19 cellular contexts compared by ENCODE assay signal in genomic region chr18:49546719-49547273, GRCh38. TPM values are rescaled to one million over a fixed set of nuclear protein-coding genes. Genes with fewer than 3 reads are reported as not detected.
DNase-seq lines count a peak whose midpoint lies in the region; ATAC-seq, FAIRE-seq and TF ChIP-seq lines count a peak whose summit lies in the region.
"Had no signal": no experiment of that assay in that cellular context is flagged by ENCODE, and none has a peak within 500 bp of the region (broad histone marks: within the 10 kb centered on the region; RNA-seq: fewer than 3 reads in every experiment).

No MANE protein-coding gene starts in this region.

- no peak overlapping the region for H2BK20ac ChIP-seq in H1 (ENCODE audit: low read length)

- DNase-seq in ELF-1 (ENCODE audit: low read depth, low spot score) = peak; percentile 11
- DNase-seq in H1 (ENCODE audit: low read depth in 1 of 2, low spot score in 2 of 2) = no peak
- DNase-seq in trophoblast cell = no peak
- no peak for DNase-seq in progenitor cell of endocrine pancreas (ENCODE audit: low spot score, unreplicated experiment)
- DNase-seq in NCI-H1694 (lab: John Stamatoyannopoulos, UW) = no peak
- DNase-seq: CD4-positive, CD25-positive, alpha-beta regulatory T cell; DMS79; HCEC 1CT; IMR-90; NCI-H1048; NCI-H1417 treated with DMSO at 0.1 percent for 48 hours; NCI-H1930; NCI-H69; SIG-M5; T-cell had no signal

- no peak overlapping the region for H2BK120ac ChIP-seq in H1 (replicated peaks; ENCODE audit: low read depth, low read length)
- H2BK120ac ChIP-seq in trophoblast cell (ENCODE audit: insufficient read depth, low read length, poor library complexity) = no peak overlapping the region

- no peak overlapping the region for H2BK15ac ChIP-seq in H1 (ENCODE audit: low read length)

- H3K4me2 ChIP-seq in H1 (ENCODE audit: insufficient read depth in 1 of 2, low read depth in 2 of 2, low read length in 2 of 2) (no peak overlapping the region; a peak in 2 of 4 replicates), trophoblast cell (ENCODE audit: low read length) (no peak overlapping the region)

- H2AFZ ChIP-seq in H1 (ENCODE audit: low read length) = 0 out of 2 replicates have a peak overlapping the region, but pooled peaks have one; percentile 49
- no peak overlapping the region for H2AFZ ChIP-seq in trophoblast cell (ENCODE audit: insufficient read depth, low read length, poor library complexity)

- H3K9ac ChIP-seq in H1 (replicated peaks in 1 of 4; ENCODE audit: extremely low read depth in 1 of 4, low read depth in 3 of 4, low read length in 3 of 4) (no peak overlapping the region), trophoblast cell (ENCODE audit: low read length) (no peak overlapping the region)

- H4K12ac ChIP-seq in trophoblast cell (ENCODE audit: low read depth, low read length) = no peak overlapping the region

- no peak overlapping the region for H4K8ac ChIP-seq in H1 (ENCODE audit: extremely low read depth, insufficient read depth, low read length)
- H4K8ac ChIP-seq in trophoblast cell (ENCODE audit: low read depth, low read length) = no peak overlapping the region

- H3K4me3 Mint-ChIP-seq in progenitor cell of endocrine pancreas (ENCODE audit: low read depth) = no peak overlapping the region
- H3K4me3 Mint-ChIP-seq: CD4-positive, CD25-positive, alpha-beta regulatory T cell; T-cell had no signal

- H3K4me3 ChIP-seq in HEK293 (ENCODE audit: low read depth, low read length) (no peak overlapping the region), H1 (ENCODE audit: extremely low read depth in 1 of 4, insufficient read depth in 2 of 4, low read depth in 3 of 4, low read length in 4 of 4) (no peak overlapping the region), trophoblast cell (ENCODE audit: low read depth, low read length) (no peak overlapping the region)
- H3K4me3 ChIP-seq: GM12878 had no signal

- H3K14ac ChIP-seq in H1 (ENCODE audit: insufficient read length) (no peak overlapping the region), trophoblast cell (ENCODE audit: low read length) (no peak overlapping the region)

- H3K27me3 ChIP-seq in H1 (replicated peaks in 1 of 4; ENCODE audit: control insufficient read depth in 3 of 4, extremely low read depth in 1 of 4, insufficient read depth in 3 of 4, low read length in 3 of 4) (no peaks in the 10 kb centered on the region), trophoblast cell (ENCODE audit: insufficient read depth, low read length) (no peaks in the 10 kb centered on the region)

- H3K56ac ChIP-seq in H1 (replicated peaks; ENCODE audit: insufficient read length, low read depth, low read length) = no peak overlapping the region

- H3K79me2 ChIP-seq in H1 (ENCODE audit: control insufficient read depth in 1 of 2, insufficient read depth in 2 of 2, low read length in 2 of 2) (no peaks in the 10 kb centered on the region), trophoblast cell (ENCODE audit: control insufficient read depth, insufficient read depth, low read length, poor library complexity) (no peaks in the 10 kb centered on the region)

- H3K4me1 ChIP-seq in HEK293 (ENCODE audit: control insufficient read depth, insufficient read depth, low read length) (peaks cover 5% of the 10 kb centered on the region; the same call in 1 of the 2 replicates), H1 (replicated peaks in 1 of 4; ENCODE audit: control insufficient read depth in 3 of 4, insufficient read depth in 4 of 4, low read length in 3 of 4) (no peaks in the 10 kb centered on the region), trophoblast cell (ENCODE audit: control insufficient read depth in 1 of 2, insufficient read depth in 2 of 2, low read length in 2 of 2) (peaks cover 0 to 9% of the 10 kb centered on the region in 2 experiments)

- no peaks in the 10 kb centered on the region for H3K9me3 Mint-ChIP-seq in progenitor cell of endocrine pancreas (ENCODE audit: low read depth)
- H3K9me3 Mint-ChIP-seq: CD4-positive, CD25-positive, alpha-beta regulatory T cell; T-cell had no signal

- H3K79me1 ChIP-seq in H1 (ENCODE audit: low read depth, low read length) = no peaks in the 10 kb centered on the region
- peaks cover 2% of the 10 kb centered on the region for H3K79me1 ChIP-seq in trophoblast cell (ENCODE audit: low read length)

- no peak for TF ChIP-seq POLR2A in H1 (IDR thresholded peaks at IDR 0.05; ENCODE audit: control extremely low read depth in 1 of 2, low read depth in 2 of 2, low read length in 2 of 2)

- H3K4me1 Mint-ChIP-seq in progenitor cell of endocrine pancreas (ENCODE audit: low read depth) = peaks cover 1% of the 10 kb centered on the region
- H3K4me1 Mint-ChIP-seq: CD4-positive, CD25-positive, alpha-beta regulatory T cell; T-cell had no signal

- no peaks in the 10 kb centered on the region for H3K27me3 Mint-ChIP-seq in progenitor cell of endocrine pancreas

- H4K91ac ChIP-seq in H1 (replicated peaks; ENCODE audit: insufficient read length, low read length) = no peak overlapping the region
- no peak overlapping the region for H4K91ac ChIP-seq in trophoblast cell (ENCODE audit: low read depth, low read length)

- FAIRE-seq in H1 (lab: Jason Lieb, UNC) = no peak
- FAIRE-seq: GM12878 had no signal

- H3K18ac ChIP-seq in H1 (ENCODE audit: extremely low read depth, low read length) (no peak overlapping the region), trophoblast cell (ENCODE audit: low read length) (no peak overlapping the region)

- POLR2A ChIA-PET in HEK293 (lab: Yijun Ruan, JAX) (no interaction called here), H1 (lab: Charles Lee; ENCODE audit: partially characterized antibody) (interaction anchor here (1.4 kb wide), 1 partner anchor 13 kb away, joined by 4 read pairs; no protein-coding TSS in a partner anchor)

- H3K23me2 ChIP-seq in H1 (ENCODE audit: low read depth, low read length) = no peaks in the 10 kb centered on the region; the same call in 1 of the 2 replicates

- H2BK5ac ChIP-seq in H1 (ENCODE audit: low read depth, low read length) (no peak overlapping the region), trophoblast cell (ENCODE audit: low read depth, low read length, poor library complexity) (no peak overlapping the region)

- TF ChIP-seq CTCF in HEK293 (tag by site-specific recombination; IDR thresholded peaks at IDR 0.05) (no peak), H1 (IDR thresholded peaks at IDR 0.05; ENCODE audit: control extremely low read depth in 1 of 3, insufficient read depth in 1 of 3, low read depth in 1 of 3, low read length in 3 of 3) (no peak), progenitor cell of endocrine pancreas (IDR thresholded peaks at IDR 0.05; ENCODE audit: unreplicated experiment) (no peak)

- CTCF ChIA-PET in HEK293 (lab: Yijun Ruan, JAX) (interaction anchor here (0.9 kb wide), 1 partner anchor 234 kb away, joined by 3 read pairs; no protein-coding TSS in a partner anchor), H1 (lab: Charles Lee; ENCODE audit: partially characterized antibody) (no interaction called here)

- ATAC-seq in HG02840 (IDR thresholded peaks at IDR 0.05; ENCODE audit: low FRiP score, unreplicated experiment) = no peak
- ATAC-seq: GM12878, SK-N-SH treated with all-trans-retinoic acid at 6 μM for 48 hours, T-cell had no signal

- no peak overlapping the region for H2AK5ac ChIP-seq in H1 (ENCODE audit: low read depth, low read length)
- H2AK5ac ChIP-seq in trophoblast cell (ENCODE audit: low read length) = no peak overlapping the region

- 75% methylated on average over 5 of the region's 5 CpGs; no CpG with 5 or more reads in 1 of the 2 experiments for WGBS in H1 (ENCODE audit: extremely low coverage in 1 of 2, insufficient coverage in 1 of 2, insufficient read length in 1 of 2, insufficient replicate concordance in 2 of 2, low coverage in 1 of 2, low lambda C conversion rate in 2 of 2, missing lambda C conversion rate in 1 of 2), 2 experiments
- whole genome bisulfite sequencing in trophoblast cell (ENCODE audit: extremely low coverage, insufficient coverage, insufficient read length) = no CpG with 5 or more reads among the region's 5 CpGs

- no peaks in the 10 kb centered on the region for H3K9me3 ChIP-seq in HEK293 (ENCODE audit: control insufficient read depth, insufficient read depth, low read depth, low read length)
- no peaks in the 10 kb centered on the region for H3K9me3 ChIP-seq in H1 (ENCODE audit: insufficient read depth in 2 of 2, low read depth in 1 of 2, low read length in 1 of 2)
- H3K9me3 ChIP-seq in trophoblast cell (ENCODE audit: insufficient read depth, low read depth, low read length) = no peaks in the 10 kb centered on the region

- TF ChIP-seq EP300 in H1 (IDR thresholded peaks at IDR 0.05; ENCODE audit: borderline replicate concordance in 1 of 2, low read depth in 2 of 2, low read length in 2 of 2) = no peak

- H2BK12ac ChIP-seq in H1 (ENCODE audit: low read depth, low read length) = no peak overlapping the region
- peak overlapping the region; percentile 72 for H2BK12ac ChIP-seq in trophoblast cell (ENCODE audit: low read length)

- H3K27ac ChIP-seq in HEK293 (ENCODE audit: extremely low read depth, low read depth, low read length) (no peak overlapping the region), H1 (ENCODE audit: low read depth, low read length) (no peak overlapping the region), trophoblast cell (ENCODE audit: low read depth, low read length) (no peak overlapping the region)

- no peak for TF ChIP-seq RAD21 in H1 (IDR thresholded peaks at IDR 0.05 in 1 of 2, conservative IDR thresholded peaks at IDR 0.05 in 1 of 2; ENCODE audit: low read depth in 2 of 2, low read length in 2 of 2)

- H3K23ac ChIP-seq in H1 (ENCODE audit: insufficient read length) (no peak overlapping the region), trophoblast cell (ENCODE audit: low read length) (no peak overlapping the region)

- no peaks in the 10 kb centered on the region for H3K36me3 ChIP-seq in HEK293 (ENCODE audit: control insufficient read depth in 2 of 2, insufficient read depth in 1 of 2, low read length in 2 of 2)
- H3K36me3 ChIP-seq in H1 (ENCODE audit: control insufficient read depth in 2 of 4, insufficient read depth in 4 of 4, low read length in 3 of 4) = no peaks in the 10 kb centered on the region
- H3K36me3 ChIP-seq in trophoblast cell (ENCODE audit: control insufficient read depth in 1 of 2, insufficient read depth in 2 of 2, low read length in 2 of 2) = no peaks in the 10 kb centered on the region

- no peak overlapping the region for H3K4ac ChIP-seq in H1 (replicated peaks; ENCODE audit: insufficient read length, low read depth, low read length)
- no peak overlapping the region for H3K4ac ChIP-seq in trophoblast cell (ENCODE audit: low read depth, low read length)

- no peak overlapping the region for H4K5ac ChIP-seq in H1 (ENCODE audit: insufficient read length, low read depth, low read length)

- no peaks in the 10 kb centered on the region for H4K20me1 ChIP-seq in H1 (replicated peaks in 1 of 2; ENCODE audit: control insufficient read depth in 1 of 2, insufficient read depth in 2 of 2, low read length in 2 of 2)

- H3K36me3 Mint-ChIP-seq in progenitor cell of endocrine pancreas (ENCODE audit: insufficient read depth) = no peaks in the 10 kb centered on the region
- H3K36me3 Mint-ChIP-seq: CD4-positive, CD25-positive, alpha-beta regulatory T cell; T-cell had no signal

- no peak overlapping the region for H3K27ac Mint-ChIP-seq in progenitor cell of endocrine pancreas
- H3K27ac Mint-ChIP-seq: CD4-positive, CD25-positive, alpha-beta regulatory T cell; T-cell had no signal

RNA-seq across cellular contexts. Expression of gene LIPG, which starts 15.1 kb away (rescaled TPM):
- total RNA-seq in H1 (2021; fragmentation: NEBNext Ultra II Directional; extraction: Animal tissue kit (Norgen Biotek cat#: 25700)) = 9.8 and 11.8 TPM in 2 replicates
- 8.3 and 9.2 TPM in 2 replicates for polyA plus RNA-seq in H1 (2011; rRNA removed)
- 9.2 TPM for polyA plus RNA-seq in H1 (2011; cell fraction: cytosol; rRNA removed)
- 12.6 TPM for polyA plus RNA-seq in H1 (2011; cell fraction: nucleus; rRNA removed)
- polyA plus RNA-seq in H1 (2012, experiment 1 of 2) = 9.5 to 11.9 TPM (median 9.9 TPM) in 4 replicates
- polyA plus RNA-seq in H1 (2012, experiment 2 of 2) = 2.6 TPM
- 11.7 TPM for polyA plus RNA-seq in H1 (2013, experiment 1 of 2)
- polyA plus RNA-seq in H1 (2013, experiment 2 of 2) = 13.4 TPM
- polyA minus RNA-seq in H1 (2011; rRNA and poly(A)+ RNA removed) = 21.1 and 36.4 TPM in 2 replicates
- polyA minus RNA-seq in H1 (2011; cell fraction: cytosol; rRNA and poly(A)+ RNA removed) = 8.1 TPM
- polyA minus RNA-seq in H1 (2011; cell fraction: nucleus; rRNA and poly(A)+ RNA removed) = 14.5 TPM
- polyA plus RNA-seq in trophoblast cell (2013) = 23.9 and 24.8 TPM in 2 replicates
- total RNA-seq in progenitor cell of endocrine pancreas = 34.1 and 34.4 TPM in 2 replicates
- total RNA-seq: CD4-positive, CD25-positive, alpha-beta regulatory T cell had no signal
- polyA plus RNA-seq: CD4-positive, CD25-positive, alpha-beta regulatory T cell had no signal

RNA-seq across cellular contexts. Expression of gene RPL17, which starts 54.5 kb away (rescaled TPM):
- total RNA-seq in H1 (2021; fragmentation: NEBNext Ultra II Directional; extraction: Animal tissue kit (Norgen Biotek cat#: 25700)) = 2,692 and 2,707 TPM in 2 replicates
- polyA plus RNA-seq in H1 (2011; rRNA removed) = 2,550 and 4,330 TPM in 2 replicates
- polyA plus RNA-seq in H1 (2011; cell fraction: cytosol; rRNA removed) = 4,763 TPM
- 1,813 TPM for polyA plus RNA-seq in H1 (2011; cell fraction: nucleus; rRNA removed)
- 3,622 to 5,232 TPM (median 4,180 TPM) in 4 replicates for polyA plus RNA-seq in H1 (2012, experiment 1 of 2)
- polyA plus RNA-seq in H1 (2012, experiment 2 of 2) = 1,892 TPM
- polyA plus RNA-seq in H1 (2013, experiment 1 of 2) = 4,430 TPM
- 4,563 TPM for polyA plus RNA-seq in H1 (2013, experiment 2 of 2)
- polyA minus RNA-seq in H1 (2011; rRNA and poly(A)+ RNA removed) = 1,374 and 2,105 TPM in 2 replicates
- 674 TPM for polyA minus RNA-seq in H1 (2011; cell fraction: cytosol; rRNA and poly(A)+ RNA removed)
- 1,076 TPM for polyA minus RNA-seq in H1 (2011; cell fraction: nucleus; rRNA and poly(A)+ RNA removed)
- 3,507 and 3,728 TPM in 2 replicates for polyA plus RNA-seq in trophoblast cell (2013)
- 1,835 and 1,920 TPM in 2 replicates for total RNA-seq in progenitor cell of endocrine pancreas

RNA-seq across cellular contexts. Expression of gene C18orf32, which starts 59.8 kb away (rescaled TPM):
- total RNA-seq in H1 (2021; fragmentation: NEBNext Ultra II Directional; extraction: Animal tissue kit (Norgen Biotek cat#: 25700)) = 20.1 and 22.9 TPM in 2 replicates
- polyA plus RNA-seq in H1 (2011; rRNA removed) = 14.9 and 17.3 TPM in 2 replicates
- 21.1 TPM for polyA plus RNA-seq in H1 (2011; cell fraction: cytosol; rRNA removed)
- 11.5 TPM for polyA plus RNA-seq in H1 (2011; cell fraction: nucleus; rRNA removed)
- 5.7 to 9.1 TPM (median 8.2 TPM) in 4 replicates for polyA plus RNA-seq in H1 (2012, experiment 1 of 2)
- 17.5 TPM for polyA plus RNA-seq in H1 (2012, experiment 2 of 2)
- polyA plus RNA-seq in H1 (2013, experiment 1 of 2) = 39.6 TPM
- polyA plus RNA-seq in H1 (2013, experiment 2 of 2) = 42.4 TPM
- 1.1 and 1.7 TPM in 2 replicates for polyA minus RNA-seq in H1 (2011; rRNA and poly(A)+ RNA removed)
- polyA minus RNA-seq in H1 (2011; cell fraction: cytosol; rRNA and poly(A)+ RNA removed) = 8.6 TPM
- polyA minus RNA-seq in H1 (2011; cell fraction: nucleus; rRNA and poly(A)+ RNA removed) = 6.0 TPM
- polyA plus RNA-seq in trophoblast cell (2013) = 54.6 and 59.3 TPM in 2 replicates
- total RNA-seq in progenitor cell of endocrine pancreas = 55.6 and 58.1 TPM in 2 replicates
